9 cellular contexts compared by ENCODE assay signal in genomic region chr10:100372415-100373297, GRCh38. TPM values are rescaled to one million over a fixed set of nuclear protein-coding genes. Genes with fewer than 3 reads are reported as not detected.
DNase-seq lines count a peak whose midpoint lies in the region; ATAC-seq and TF ChIP-seq lines count a peak whose summit lies in the region.
"Had no signal": no experiment of that assay in that cellular context is flagged by ENCODE, and none has a peak within 500 bp of the region (broad histone marks: within the 10 kb centered on the region; RNA-seq: fewer than 3 reads in every experiment).

No MANE protein-coding gene starts in this region.

- peak overlapping the region; percentile 94 to 97 for H3K27ac ChIP-seq in SK-N-SH (ENCODE audit: low read depth in 2 of 2, low read length in 1 of 2)
- H3K27ac ChIP-seq in iPS DF 6.9 (ENCODE audit: low read length) = no peak overlapping the region
- H3K27ac ChIP-seq in substantia nigra (ENCODE audit: low read depth, low read length, poor library complexity, severe bottlenecking) = peak overlapping the region; percentile 91

- peak overlapping the region; percentile 87 for H3K4me2 ChIP-seq in SK-N-SH

- H3F3A ChIP-seq in SK-N-SH (replicated peaks; ENCODE audit: insufficient read depth) = peaks cover 18% of the 10 kb centered on the region

- CTCF ChIA-PET in SK-N-SH (lab: Yijun Ruan, JAX) = interaction anchor here (1.0 to 2.0 kb wide), 6 partner anchors 13 to 61 kb away, joined by 3 to 10 read pairs (median 5); partner anchors contain the start of gene SCD
- CTCF ChIA-PET in activated CD4-positive, alpha-beta T cell treated with anti-CD3 and anti-CD28 coated beads, Interleukin-2, amount 10 ng/mL, durations not matched to agents 7 days and 5 days (lab: Charles Lee) = interaction anchor here (0.6 to 1.6 kb wide), 5 partner anchors 12 to 844 kb away, joined by 3 to 5 read pairs (median 3); no protein-coding TSS in a partner anchor

- H3K36me3 ChIP-seq in SK-N-SH (replicated peaks in 1 of 2; ENCODE audit: control insufficient read depth in 1 of 2, insufficient read depth in 2 of 2, low read length in 1 of 2) (no peaks in the 10 kb centered on the region), iPS DF 6.9 (ENCODE audit: control insufficient read depth, insufficient read depth, low read length) (no peaks in the 10 kb centered on the region)

- no peak overlapping the region for H3K27ac Mint-ChIP-seq in activated CD4-positive, alpha-beta T cell treated with anti-CD3 and anti-CD28 coated beads, Interleukin-2, amount 10 ng/mL, durations not matched to agents 7 days and 5 days
- no peak overlapping the region for H3K27ac Mint-ChIP-seq in immature natural killer cell
- H3K27ac Mint-ChIP-seq: mesothelial cell of epicardium had no signal

- H3K4me1 Mint-ChIP-seq in activated CD4-positive, alpha-beta T cell treated with anti-CD3 and anti-CD28 coated beads, Interleukin-2, amount 10 ng/mL, durations not matched to agents 7 days and 5 days = peaks cover 42% of the 10 kb centered on the region
- H3K4me1 Mint-ChIP-seq in immature natural killer cell = peaks cover 30 to 35% of the 10 kb centered on the region in 2 donors

- peak overlapping the region; percentile 89 for H2AFZ ChIP-seq in SK-N-SH (ENCODE audit: low read depth)

- TF ChIP-seq RAD21 in SK-N-SH (IDR thresholded peaks at IDR 0.05; ENCODE audit: low read length) = no peak

- no peaks in the 10 kb centered on the region for H3K9me3 Mint-ChIP-seq in activated CD4-positive, alpha-beta T cell treated with anti-CD3 and anti-CD28 coated beads, Interleukin-2, amount 10 ng/mL, durations not matched to agents 7 days and 5 days
- no peaks in the 10 kb centered on the region for H3K9me3 Mint-ChIP-seq in immature natural killer cell
- H3K9me3 Mint-ChIP-seq: mesothelial cell of epicardium had no signal

- no peak for DNase-seq in SK-N-SH
- DNase-seq in iPS DF 6.9 (ENCODE audit: low read depth, low spot score) = no peak
- no peak for DNase-seq in substantia nigra (lab: John Stamatoyannopoulos, UW)
- no peak for DNase-seq in activated CD4-positive, alpha-beta T cell treated with anti-CD3 and anti-CD28 coated beads, Interleukin-2, amount 10 ng/mL, durations not matched to agents 7 days and 5 days
- no peak for DNase-seq in immature natural killer cell
- DNase-seq in AG20443 (ENCODE audit: low spot score) = no peak
- no peak for DNase-seq in DMS153 (lab: John Stamatoyannopoulos, UW)

- peak overlapping the region; percentile 29 to 39; a peak in 2 of 4 replicates for H3K4me3 ChIP-seq in SK-N-SH (ENCODE audit: low read depth in 2 of 2, low read length in 1 of 2)
- H3K4me3 ChIP-seq in iPS DF 6.9 (ENCODE audit: low read length) = peak overlapping the region; percentile 39; the same call in 1 of the 2 replicates

- POLR2A ChIA-PET in SK-N-SH (lab: Yijun Ruan, JAX) = interaction anchor here (0.6 to 2.8 kb wide), 15 partner anchors 8 to 919 kb away, joined by 3 to 53 read pairs (median 3); partner anchors contain the start of gene SCD
- POLR2A ChIA-PET in activated CD4-positive, alpha-beta T cell treated with anti-CD3 and anti-CD28 coated beads, Interleukin-2, amount 10 ng/mL, durations not matched to agents 7 days and 5 days (lab: Charles Lee) = interaction anchor here (1.6 kb wide), 1 partner anchor 26 kb away, joined by 7 read pairs; the partner anchor contains the start of gene SCD

- no peaks in the 10 kb centered on the region for H3K27me3 Mint-ChIP-seq in activated CD4-positive, alpha-beta T cell treated with anti-CD3 and anti-CD28 coated beads, Interleukin-2, amount 10 ng/mL, durations not matched to agents 7 days and 5 days
- H3K27me3 Mint-ChIP-seq in immature natural killer cell (ENCODE audit: low read depth in 3 of 3) = peaks cover 3 to 14% (median 9%) of the 10 kb centered on the region in 3 donors

- H3K27me3 ChIP-seq in SK-N-SH (ENCODE audit: insufficient read depth) (no peaks in the 10 kb centered on the region), iPS DF 6.9 (ENCODE audit: control insufficient read depth, insufficient read depth, low read length) (no peaks in the 10 kb centered on the region)

- ATAC-seq in GM21390 (IDR thresholded peaks at IDR 0.05; ENCODE audit: unreplicated experiment) = peak; percentile 1

- no peak overlapping the region for H3K4me3 Mint-ChIP-seq in activated CD4-positive, alpha-beta T cell treated with anti-CD3 and anti-CD28 coated beads, Interleukin-2, amount 10 ng/mL, durations not matched to agents 7 days and 5 days
- H3K4me3 Mint-ChIP-seq in immature natural killer cell = no peak overlapping the region
- H3K4me3 Mint-ChIP-seq: mesothelial cell of epicardium had no signal

- peak overlapping the region; percentile 55 for H3K9ac ChIP-seq in SK-N-SH

- no peaks in the 10 kb centered on the region for H3K79me2 ChIP-seq in SK-N-SH (ENCODE audit: insufficient read depth)

- 54% methylated on average over 12 of the region's 16 CpGs for WGBS in SK-N-SH (ENCODE audit: low lambda C conversion rate)
- no CpG with 5 or more reads among the region's 16 CpGs for WGBS in iPS DF 6.9 (ENCODE audit: insufficient coverage, insufficient read length)

- TF ChIP-seq EP300 in SK-N-SH (IDR thresholded peaks at IDR 0.05; ENCODE audit: borderline replicate concordance in 1 of 2, low read depth in 1 of 2, low read length in 1 of 2) = no peak

- H3K4me1 ChIP-seq in SK-N-SH (ENCODE audit: control insufficient read depth in 1 of 2, insufficient read depth in 2 of 2, low read depth in 1 of 2, low read length in 1 of 2) (peaks cover 20 to 27% of the 10 kb centered on the region in 2 experiments), iPS DF 6.9 (ENCODE audit: control insufficient read depth, insufficient read depth, low read length) (peaks cover 2% of the 10 kb centered on the region; the same call in 1 of the 2 replicates)

- peaks cover 3% of the 10 kb centered on the region for H3K36me3 Mint-ChIP-seq in activated CD4-positive, alpha-beta T cell treated with anti-CD3 and anti-CD28 coated beads, Interleukin-2, amount 10 ng/mL, durations not matched to agents 7 days and 5 days (ENCODE audit: low read depth)
- H3K36me3 Mint-ChIP-seq in immature natural killer cell = no peaks in the 10 kb centered on the region
- H3K36me3 Mint-ChIP-seq: mesothelial cell of epicardium had no signal

- H3K9me3 ChIP-seq in SK-N-SH (no peaks in the 10 kb centered on the region), iPS DF 6.9 (ENCODE audit: control insufficient read depth, insufficient read depth, low read length) (no peaks in the 10 kb centered on the region)

- TF ChIP-seq CTCF in SK-N-SH (IDR thresholded peaks at IDR 0.05) = no peak

- no peaks in the 10 kb centered on the region for H4K20me1 ChIP-seq in SK-N-SH (ENCODE audit: insufficient read depth)

- H3K9me2 ChIP-seq in SK-N-SH = no peaks in the 10 kb centered on the region

TF ChIP-seq in SK-N-SH, 30 proteins besides CTCF, POLR2A, EP300 and RAD21:
- no peak; the same call in 1 of the 2 replicates for TF ChIP-seq SMC3 (IDR thresholded peaks at IDR 0.05; ENCODE audit: low read depth, low read length)

RNA-seq across cellular contexts. Expression of gene SCD, which starts 25.6 kb away (rescaled TPM):
- polyA plus RNA-seq in SK-N-SH (2012; rRNA removed) (19.7 and 26.4 TPM in 2 replicates), immature natural killer cell (1 to 10 TPM; 3.8 to 5.5 (median 4.5) TPM)
- 20.6 and 24.4 TPM in 2 replicates for polyA plus RNA-seq in SK-N-SH (2012; cell fraction: cytosol; rRNA removed)
- 7.8 and 12.2 TPM in 2 replicates for polyA plus RNA-seq in SK-N-SH (2012; cell fraction: nucleus; rRNA removed)
- total RNA-seq in activated CD4-positive, alpha-beta T cell treated with anti-CD3 and anti-CD28 coated beads, Interleukin-2, amount 10 ng/mL, durations not matched to agents 7 days and 5 days = 100 to 1,000 TPM; 117 to 129 TPM

RNA-seq across cellular contexts. Expression of gene PKD2L1, which starts 42.6 kb away (rescaled TPM):
- polyA plus RNA-seq in SK-N-SH (2012; rRNA removed) (not detected in 2 replicates), immature natural killer cell (not detected)
- not detected in 2 replicates for polyA plus RNA-seq in SK-N-SH (2012; cell fraction: cytosol; rRNA removed)
- polyA plus RNA-seq in SK-N-SH (2012; cell fraction: nucleus; rRNA removed) = not detected in 2 replicates
- total RNA-seq in activated CD4-positive, alpha-beta T cell treated with anti-CD3 and anti-CD28 coated beads, Interleukin-2, amount 10 ng/mL, durations not matched to agents 7 days and 5 days = not detected
- total RNA-seq: mesothelial cell of epicardium had no signal
